ENCODE assay signal across 1 cellular context in the genomic region with DNA sequence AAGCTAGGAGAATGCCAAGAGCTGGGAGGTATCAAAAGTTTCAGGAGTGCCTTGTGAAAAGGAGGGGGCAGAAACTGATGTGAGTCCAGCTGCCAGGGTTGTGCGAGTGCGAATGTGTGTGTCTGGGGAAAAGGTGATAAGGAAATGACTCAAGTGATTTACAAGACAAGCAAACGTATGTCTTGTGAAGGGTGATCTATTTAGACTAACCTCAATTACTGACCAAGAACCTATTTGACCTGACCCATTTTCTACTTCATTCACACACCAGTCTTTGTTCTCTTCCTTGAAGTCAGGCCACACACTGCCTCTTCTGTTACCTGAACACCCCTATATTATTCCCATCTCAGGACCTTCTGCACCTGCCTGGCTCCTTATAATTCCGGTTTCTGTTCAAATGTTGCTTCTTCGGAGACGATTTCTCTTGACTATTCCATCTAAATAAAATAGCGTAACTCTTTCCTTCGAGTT.
A peak's percentile ranks its signal among the peaks of the same experiment; 100 is the strongest.
TF ChIP-seq lines count a peak whose summit lies in the region.

No MANE protein-coding gene starts in this region.

TF ChIP-seq in K562, 482 proteins besides CTCF, POLR2A, EP300 and RAD21 (continued from another document and continues in another):
- TF ChIP-seq, protein P1, sequence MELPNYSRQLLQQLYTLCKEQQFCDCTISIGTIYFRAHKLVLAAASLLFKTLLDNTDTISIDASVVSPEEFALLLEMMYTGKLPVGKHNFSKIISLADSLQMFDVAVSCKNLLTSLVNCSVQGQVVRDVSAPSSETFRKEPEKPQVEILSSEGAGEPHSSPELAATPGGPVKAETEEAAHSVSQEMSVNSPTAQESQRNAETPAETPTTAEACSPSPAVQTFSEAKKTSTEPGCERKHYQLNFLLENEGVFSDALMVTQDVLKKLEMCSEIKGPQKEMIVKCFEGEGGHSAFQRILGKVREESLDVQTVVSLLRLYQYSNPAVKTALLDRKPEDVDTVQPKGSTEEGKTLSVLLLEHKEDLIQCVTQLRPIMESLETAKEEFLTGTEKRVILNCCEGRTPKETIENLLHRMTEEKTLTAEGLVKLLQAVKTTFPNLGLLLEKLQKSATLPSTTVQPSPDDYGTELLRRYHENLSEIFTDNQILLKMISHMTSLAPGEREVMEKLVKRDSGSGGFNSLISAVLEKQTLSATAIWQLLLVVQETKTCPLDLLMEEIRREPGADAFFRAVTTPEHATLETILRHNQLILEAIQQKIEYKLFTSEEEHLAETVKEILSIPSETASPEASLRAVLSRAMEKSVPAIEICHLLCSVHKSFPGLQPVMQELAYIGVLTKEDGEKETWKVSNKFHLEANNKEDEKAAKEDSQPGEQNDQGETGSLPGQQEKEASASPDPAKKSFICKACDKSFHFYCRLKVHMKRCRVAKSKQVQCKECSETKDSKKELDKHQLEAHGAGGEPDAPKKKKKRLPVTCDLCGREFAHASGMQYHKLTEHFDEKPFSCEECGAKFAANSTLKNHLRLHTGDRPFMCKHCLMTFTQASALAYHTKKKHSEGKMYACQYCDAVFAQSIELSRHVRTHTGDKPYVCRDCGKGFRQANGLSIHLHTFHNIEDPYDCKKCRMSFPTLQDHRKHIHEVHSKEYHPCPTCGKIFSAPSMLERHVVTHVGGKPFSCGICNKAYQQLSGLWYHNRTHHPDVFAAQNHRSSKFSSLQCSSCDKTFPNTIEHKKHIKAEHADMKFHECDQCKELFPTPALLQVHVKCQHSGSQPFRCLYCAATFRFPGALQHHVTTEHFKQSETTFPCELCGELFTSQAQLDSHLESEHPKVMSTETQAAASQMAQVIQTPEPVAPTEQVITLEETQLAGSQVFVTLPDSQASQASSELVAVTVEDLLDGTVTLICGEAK (IDR thresholded peaks at IDR 0.05), result no peak
- TF ChIP-seq, protein P1 (CRISPR knock-in tag; IDR thresholded peaks at IDR 0.05), result no peak
- TF ChIP-seq ESRRB (CRISPR knock-in tag; IDR thresholded peaks at IDR 0.05; ENCODE audit: borderline replicate concordance) (no peak), MTA1 (IDR thresholded peaks at IDR 0.05; ENCODE audit: borderline replicate concordance) (peak; percentile 73), NBN (IDR thresholded peaks at IDR 0.05; ENCODE audit: low read depth) (peak; percentile 87), ZNF121 (CRISPR knock-in tag; conservative IDR thresholded peaks at IDR 0.05) (no peak), PTBP1 (IDR thresholded peaks at IDR 0.05; ENCODE audit: low read depth, low read length) (no peak), ZNF354B (CRISPR knock-in tag; IDR thresholded peaks at IDR 0.05) (0 out of 2 replicates have a peak, but pooled peaks have one; percentile 33), NR3C1 (CRISPR knock-in tag; IDR thresholded peaks at IDR 0.05) (no peak), NFE2 (IDR thresholded peaks at IDR 0.05; ENCODE audit: low read depth) (peak; percentile 76), NR2C1 (IDR thresholded peaks at IDR 0.05) (peak; percentile 25; the same call in 1 of the 2 replicates), NR2C1 (tag; IDR thresholded peaks at IDR 0.05) (peak; percentile 52; the same call in 1 of the 2 replicates), XRCC4 (IDR thresholded peaks at IDR 0.05; ENCODE audit: extremely low read depth, insufficient read depth, insufficient read length) (no peak), TCF7 (IDR thresholded peaks at IDR 0.05; ENCODE audit: borderline replicate concordance) (no peak), ZNF384 (IDR thresholded peaks at IDR 0.05; ENCODE audit: low read depth, low read length) (no peak), ZNF589 (CRISPR knock-in tag; IDR thresholded peaks at IDR 0.05; ENCODE audit: low read depth) (peak; percentile 74), KAT8 (IDR thresholded peaks at IDR 0.05; ENCODE audit: low read depth) (no peak), IFI16 (CRISPR knock-in tag; IDR thresholded peaks at IDR 0.05) (no peak), SMARCA4 (IDR thresholded peaks at IDR 0.05) (peak; percentile 98), ETV1 (tag; conservative IDR thresholded peaks at IDR 0.05; ENCODE audit: low read depth) (peak; percentile 70), KHSRP (IDR thresholded peaks at IDR 0.05) (peak; percentile 57; the same call in 1 of the 2 replicates), MCM3 (IDR thresholded peaks at IDR 0.05) (no peak), ZNF24 (IDR thresholded peaks at IDR 0.05) (peak; percentile 59; the same call in 1 of the 2 replicates), PHF20 (IDR thresholded peaks at IDR 0.05; ENCODE audit: partially characterized antibody) (no peak), FOSL1 (tag; conservative IDR thresholded peaks at IDR 0.05) (peak; percentile 96), ARNT (IDR thresholded peaks at IDR 0.05) (peak; percentile 71 to 80; a peak in 2 of 4 replicates), MIER1 (IDR thresholded peaks at IDR 0.05; ENCODE audit: low read depth) (no peak), GABPB2 (CRISPR knock-in tag; conservative IDR thresholded peaks at IDR 0.05) (no peak), FOXK1 (CRISPR knock-in tag; IDR thresholded peaks at IDR 0.05; ENCODE audit: borderline replicate concordance) (no peak), ZFP1 (CRISPR knock-in tag; IDR thresholded peaks at IDR 0.05) (no peak), HDAC2 (IDR thresholded peaks at IDR 0.05) (peak; percentile 93), BMI1 (IDR thresholded peaks at IDR 0.05; ENCODE audit: low read length) (no peak), ZNF347 (CRISPR knock-in tag; IDR thresholded peaks at IDR 0.05; ENCODE audit: low read depth) (no peak), SMARCC2 (IDR thresholded peaks at IDR 0.05; ENCODE audit: low read depth) (peak; percentile 84), ZNF436 (CRISPR knock-in tag; IDR thresholded peaks at IDR 0.05) (no peak), MCM7 (IDR thresholded peaks at IDR 0.05) (no peak), NFIC (IDR thresholded peaks at IDR 0.05) (peak; percentile 90), EP400 (IDR thresholded peaks at IDR 0.05) (peak; percentile 49; the same call in 1 of the 2 replicates), SIX5 (IDR thresholded peaks at IDR 0.05; ENCODE audit: borderline replicate concordance in 1 of 2, insufficient read depth in 1 of 2, low read depth in 1 of 2, low read length in 2 of 2) (no peak), ZNF780A (CRISPR knock-in tag; IDR thresholded peaks at IDR 0.05) (no peak), SAFB (IDR thresholded peaks at IDR 0.05; ENCODE audit: borderline replicate concordance, low read depth, low read length) (no peak), ILF3 (IDR thresholded peaks at IDR 0.05; ENCODE audit: borderline replicate concordance) (0 out of 2 replicates have a peak, but pooled peaks have one; percentile 49)
- TF ChIP-seq, protein P2, sequence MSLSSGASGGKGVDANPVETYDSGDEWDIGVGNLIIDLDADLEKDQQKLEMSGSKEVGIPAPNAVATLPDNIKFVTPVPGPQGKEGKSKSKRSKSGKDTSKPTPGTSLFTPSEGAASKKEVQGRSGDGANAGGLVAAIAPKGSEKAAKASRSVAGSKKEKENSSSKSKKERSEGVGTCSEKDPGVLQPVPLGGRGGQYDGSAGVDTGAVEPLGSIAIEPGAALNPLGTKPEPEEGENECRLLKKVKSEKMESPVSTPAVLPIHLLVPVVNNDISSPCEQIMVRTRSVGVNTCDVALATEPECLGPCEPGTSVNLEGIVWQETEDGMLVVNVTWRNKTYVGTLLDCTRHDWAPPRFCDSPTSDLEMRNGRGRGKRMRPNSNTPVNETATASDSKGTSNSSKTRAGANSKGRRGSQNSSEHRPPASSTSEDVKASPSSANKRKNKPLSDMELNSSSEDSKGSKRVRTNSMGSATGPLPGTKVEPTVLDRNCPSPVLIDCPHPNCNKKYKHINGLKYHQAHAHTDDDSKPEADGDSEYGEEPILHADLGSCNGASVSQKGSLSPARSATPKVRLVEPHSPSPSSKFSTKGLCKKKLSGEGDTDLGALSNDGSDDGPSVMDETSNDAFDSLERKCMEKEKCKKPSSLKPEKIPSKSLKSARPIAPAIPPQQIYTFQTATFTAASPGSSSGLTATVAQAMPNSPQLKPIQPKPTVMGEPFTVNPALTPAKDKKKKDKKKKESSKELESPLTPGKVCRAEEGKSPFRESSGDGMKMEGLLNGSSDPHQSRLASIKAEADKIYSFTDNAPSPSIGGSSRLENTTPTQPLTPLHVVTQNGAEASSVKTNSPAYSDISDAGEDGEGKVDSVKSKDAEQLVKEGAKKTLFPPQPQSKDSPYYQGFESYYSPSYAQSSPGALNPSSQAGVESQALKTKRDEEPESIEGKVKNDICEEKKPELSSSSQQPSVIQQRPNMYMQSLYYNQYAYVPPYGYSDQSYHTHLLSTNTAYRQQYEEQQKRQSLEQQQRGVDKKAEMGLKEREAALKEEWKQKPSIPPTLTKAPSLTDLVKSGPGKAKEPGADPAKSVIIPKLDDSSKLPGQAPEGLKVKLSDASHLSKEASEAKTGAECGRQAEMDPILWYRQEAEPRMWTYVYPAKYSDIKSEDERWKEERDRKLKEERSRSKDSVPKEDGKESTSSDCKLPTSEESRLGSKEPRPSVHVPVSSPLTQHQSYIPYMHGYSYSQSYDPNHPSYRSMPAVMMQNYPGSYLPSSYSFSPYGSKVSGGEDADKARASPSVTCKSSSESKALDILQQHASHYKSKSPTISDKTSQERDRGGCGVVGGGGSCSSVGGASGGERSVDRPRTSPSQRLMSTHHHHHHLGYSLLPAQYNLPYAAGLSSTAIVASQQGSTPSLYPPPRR (CRISPR knock-in tag; IDR thresholded peaks at IDR 0.05; ENCODE audit: borderline replicate concordance), result no peak; the same call in 1 of the 2 replicates
- TF ChIP-seq, protein P3, sequence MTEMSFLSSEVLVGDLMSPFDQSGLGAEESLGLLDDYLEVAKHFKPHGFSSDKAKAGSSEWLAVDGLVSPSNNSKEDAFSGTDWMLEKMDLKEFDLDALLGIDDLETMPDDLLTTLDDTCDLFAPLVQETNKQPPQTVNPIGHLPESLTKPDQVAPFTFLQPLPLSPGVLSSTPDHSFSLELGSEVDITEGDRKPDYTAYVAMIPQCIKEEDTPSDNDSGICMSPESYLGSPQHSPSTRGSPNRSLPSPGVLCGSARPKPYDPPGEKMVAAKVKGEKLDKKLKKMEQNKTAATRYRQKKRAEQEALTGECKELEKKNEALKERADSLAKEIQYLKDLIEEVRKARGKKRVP (CRISPR knock-in tag; IDR thresholded peaks at IDR 0.05), result no peak
- TF ChIP-seq, protein P4, sequence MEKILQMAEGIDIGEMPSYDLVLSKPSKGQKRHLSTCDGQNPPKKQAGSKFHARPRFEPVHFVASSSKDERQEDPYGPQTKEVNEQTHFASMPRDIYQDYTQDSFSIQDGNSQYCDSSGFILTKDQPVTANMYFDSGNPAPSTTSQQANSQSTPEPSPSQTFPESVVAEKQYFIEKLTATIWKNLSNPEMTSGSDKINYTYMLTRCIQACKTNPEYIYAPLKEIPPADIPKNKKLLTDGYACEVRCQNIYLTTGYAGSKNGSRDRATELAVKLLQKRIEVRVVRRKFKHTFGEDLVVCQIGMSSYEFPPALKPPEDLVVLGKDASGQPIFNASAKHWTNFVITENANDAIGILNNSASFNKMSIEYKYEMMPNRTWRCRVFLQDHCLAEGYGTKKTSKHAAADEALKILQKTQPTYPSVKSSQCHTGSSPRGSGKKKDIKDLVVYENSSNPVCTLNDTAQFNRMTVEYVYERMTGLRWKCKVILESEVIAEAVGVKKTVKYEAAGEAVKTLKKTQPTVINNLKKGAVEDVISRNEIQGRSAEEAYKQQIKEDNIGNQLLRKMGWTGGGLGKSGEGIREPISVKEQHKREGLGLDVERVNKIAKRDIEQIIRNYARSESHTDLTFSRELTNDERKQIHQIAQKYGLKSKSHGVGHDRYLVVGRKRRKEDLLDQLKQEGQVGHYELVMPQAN (IDR thresholded peaks at IDR 0.05; ENCODE audit: borderline replicate concordance), result no peak
- TF ChIP-seq, protein P5, sequence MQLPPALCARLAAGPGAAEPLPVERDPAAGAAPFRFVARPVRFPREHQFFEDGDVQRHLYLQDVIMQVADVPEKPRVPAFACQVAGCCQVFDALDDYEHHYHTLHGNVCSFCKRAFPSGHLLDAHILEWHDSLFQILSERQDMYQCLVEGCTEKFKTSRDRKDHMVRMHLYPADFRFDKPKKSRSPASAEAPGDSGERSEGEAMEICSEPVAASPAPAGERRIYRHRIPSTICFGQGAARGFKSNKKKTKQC (CRISPR knock-in tag; IDR thresholded peaks at IDR 0.05), result no peak
- TF ChIP-seq, protein P6, sequence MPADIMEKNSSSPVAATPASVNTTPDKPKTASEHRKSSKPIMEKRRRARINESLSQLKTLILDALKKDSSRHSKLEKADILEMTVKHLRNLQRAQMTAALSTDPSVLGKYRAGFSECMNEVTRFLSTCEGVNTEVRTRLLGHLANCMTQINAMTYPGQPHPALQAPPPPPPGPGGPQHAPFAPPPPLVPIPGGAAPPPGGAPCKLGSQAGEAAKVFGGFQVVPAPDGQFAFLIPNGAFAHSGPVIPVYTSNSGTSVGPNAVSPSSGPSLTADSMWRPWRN (IDR thresholded peaks at IDR 0.05; ENCODE audit: low read depth), result peak; percentile 99
- TF ChIP-seq, protein P7, sequence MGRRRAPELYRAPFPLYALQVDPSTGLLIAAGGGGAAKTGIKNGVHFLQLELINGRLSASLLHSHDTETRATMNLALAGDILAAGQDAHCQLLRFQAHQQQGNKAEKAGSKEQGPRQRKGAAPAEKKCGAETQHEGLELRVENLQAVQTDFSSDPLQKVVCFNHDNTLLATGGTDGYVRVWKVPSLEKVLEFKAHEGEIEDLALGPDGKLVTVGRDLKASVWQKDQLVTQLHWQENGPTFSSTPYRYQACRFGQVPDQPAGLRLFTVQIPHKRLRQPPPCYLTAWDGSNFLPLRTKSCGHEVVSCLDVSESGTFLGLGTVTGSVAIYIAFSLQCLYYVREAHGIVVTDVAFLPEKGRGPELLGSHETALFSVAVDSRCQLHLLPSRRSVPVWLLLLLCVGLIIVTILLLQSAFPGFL (CRISPR knock-in tag; IDR thresholded peaks at IDR 0.05), result no peak
